In the genomic region with DNA sequence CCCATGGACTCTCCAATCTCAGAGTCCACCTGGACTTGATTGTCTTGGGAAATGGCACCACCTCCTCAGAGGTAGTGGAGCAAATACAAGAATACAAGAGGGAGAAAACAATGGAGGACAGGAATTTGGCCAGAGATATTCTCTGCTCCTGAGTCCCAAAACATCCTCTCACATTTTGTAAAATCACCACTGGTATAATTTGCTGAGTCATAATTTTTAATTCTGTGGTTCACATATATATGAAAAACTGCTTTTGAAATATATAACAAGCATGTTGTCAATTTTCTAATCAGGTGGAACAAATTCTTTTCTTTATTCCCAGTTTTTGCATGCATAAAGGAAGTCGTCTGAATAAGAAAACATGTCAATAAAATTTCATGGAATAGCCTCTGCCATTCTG, we compare ENCODE assay signal across 26 cellular contexts.
"Had no signal": no experiment of that assay in that cellular context is flagged by ENCODE, and none has a peak within 500 bp of the region (broad histone marks: within the 10 kb centered on the region; RNA-seq: fewer than 3 reads in every experiment).

No MANE protein-coding gene starts in this region.

- DNase-seq: colonic mucosa; cortex of kidney; effector CD8-positive, alpha-beta T cell; effector memory CD8-positive, alpha-beta T cell; endodermal cell; erythroblast; esophagus squamous epithelium; foreskin fibroblast; foreskin melanocyte; gastrocnemius medialis; head of caudate nucleus; heart right ventricle; hippocampal formation; left cardiac atrium; left lung; left ventricle myocardium superior; lower lobe of right lung; mesenchymal stem cell; mucosa of descending colon; naive B cell; naive thymus-derived CD8-positive, alpha-beta T cell had no signal

- H3K9me3 ChIP-seq: colonic mucosa, esophagus squamous epithelium, gastrocnemius medialis, heart right ventricle, left lung, lower lobe of right lung, mucosa of descending colon had no signal

- H3K4me1 ChIP-seq: colonic mucosa, esophagus squamous epithelium, gastrocnemius medialis, heart right ventricle, left lung, lower lobe of right lung had no signal

- H3K36me3 ChIP-seq: colonic mucosa, esophagus squamous epithelium, gastrocnemius medialis, heart right ventricle, left lung, lower lobe of right lung had no signal

- ATAC-seq: effector memory CD8-positive, alpha-beta T cell; esophagus mucosa; gastrocnemius medialis; heart right ventricle; left cardiac atrium; left lung; left ventricle myocardium superior; lower lobe of right lung; mucosa of descending colon; naive thymus-derived CD8-positive, alpha-beta T cell had no signal

- H3K27me3 ChIP-seq: colonic mucosa, esophagus squamous epithelium, gastrocnemius medialis, left lung had no signal

- FAIRE-seq: endometrium, islet of Langerhans, keratinocyte had no signal

- H3K27ac ChIP-seq: colonic mucosa, epithelial cell of prostate, esophagus squamous epithelium, gastrocnemius medialis, heart right ventricle, left lung, lower lobe of right lung had no signal

- H3K4me3 ChIP-seq: colonic mucosa, esophagus squamous epithelium, gastrocnemius medialis, heart right ventricle, left lung, lower lobe of right lung, mucosa of descending colon had no signal
